ENCODE assay signal across 1 cellular context in the genomic region with DNA sequence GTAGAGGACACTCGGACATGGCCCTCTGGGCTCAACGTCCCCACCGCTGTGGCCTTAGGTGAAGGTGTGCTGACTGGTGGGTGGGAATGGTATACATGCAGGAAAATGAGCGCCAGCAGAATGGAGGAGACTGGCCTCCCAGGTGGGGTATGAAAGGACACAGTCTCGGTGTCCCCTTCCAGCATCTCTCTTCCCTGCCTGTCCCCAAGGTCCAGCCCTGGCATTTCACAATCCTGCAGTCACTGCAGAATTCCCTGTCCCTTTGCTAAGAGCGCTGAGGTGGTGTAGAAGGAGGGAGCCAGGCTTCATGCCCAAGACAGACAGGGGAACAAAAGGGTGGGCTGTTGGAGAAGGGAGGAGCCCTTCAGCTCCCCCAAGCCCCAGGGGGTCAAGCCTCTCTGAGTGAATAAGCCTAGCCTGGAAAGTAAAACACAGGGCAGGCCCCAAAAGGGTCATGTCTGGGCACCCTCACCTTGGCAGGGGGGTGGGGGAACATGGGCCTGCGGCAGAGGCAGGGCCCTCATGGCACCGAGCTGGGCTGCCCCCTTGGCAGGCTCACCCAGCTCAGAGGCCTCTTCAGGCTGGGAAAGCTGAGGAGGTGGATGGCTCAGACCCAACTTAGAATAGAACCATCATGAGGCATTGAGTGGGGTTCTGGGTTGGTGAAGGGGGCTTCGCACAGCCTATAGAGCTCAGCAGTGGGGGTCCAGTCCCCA.
TF ChIP-seq lines count a peak whose summit lies in the region.

No MANE protein-coding gene starts in this region.

TF ChIP-seq in HepG2, 621 proteins besides CTCF, POLR2A, EP300 and RAD21:
- TF ChIP-seq CEBPB (IDR thresholded peaks at IDR 0.05; ENCODE audit: borderline replicate concordance, low read depth, low read length), result peak; percentile 11; the same call in 1 of the 2 replicates
- TF ChIP-seq, protein P1, sequence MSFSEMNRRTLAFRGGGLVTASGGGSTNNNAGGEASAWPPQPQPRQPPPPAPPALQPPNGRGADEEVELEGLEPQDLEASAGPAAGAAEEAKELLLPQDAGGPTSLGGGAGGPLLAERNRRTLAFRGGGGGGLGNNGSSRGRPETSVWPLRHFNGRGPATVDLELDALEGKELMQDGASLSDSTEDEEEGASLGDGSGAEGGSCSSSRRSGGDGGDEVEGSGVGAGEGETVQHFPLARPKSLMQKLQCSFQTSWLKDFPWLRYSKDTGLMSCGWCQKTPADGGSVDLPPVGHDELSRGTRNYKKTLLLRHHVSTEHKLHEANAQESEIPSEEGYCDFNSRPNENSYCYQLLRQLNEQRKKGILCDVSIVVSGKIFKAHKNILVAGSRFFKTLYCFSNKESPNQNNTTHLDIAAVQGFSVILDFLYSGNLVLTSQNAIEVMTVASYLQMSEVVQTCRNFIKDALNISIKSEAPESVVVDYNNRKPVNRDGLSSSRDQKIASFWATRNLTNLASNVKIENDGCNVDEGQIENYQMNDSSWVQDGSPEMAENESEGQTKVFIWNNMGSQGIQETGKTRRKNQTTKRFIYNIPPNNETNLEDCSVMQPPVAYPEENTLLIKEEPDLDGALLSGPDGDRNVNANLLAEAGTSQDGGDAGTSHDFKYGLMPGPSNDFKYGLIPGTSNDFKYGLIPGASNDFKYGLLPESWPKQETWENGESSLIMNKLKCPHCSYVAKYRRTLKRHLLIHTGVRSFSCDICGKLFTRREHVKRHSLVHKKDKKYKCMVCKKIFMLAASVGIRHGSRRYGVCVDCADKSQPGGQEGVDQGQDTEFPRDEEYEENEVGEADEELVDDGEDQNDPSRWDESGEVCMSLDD (CRISPR knock-in tag; IDR thresholded peaks at IDR 0.05; ENCODE audit: borderline replicate concordance), result no peak
